Comparison of ENCODE assay signal across 37 cellular contexts in genomic region chr11:124409906-124410305, GRCh38. TPM values are rescaled to one million over a fixed set of nuclear protein-coding genes. Genes with fewer than 3 reads are reported as not detected.
"Had no signal": no experiment of that assay in that cellular context is flagged by ENCODE, and none has a peak within 500 bp of the region (broad histone marks: within the 10 kb centered on the region; RNA-seq: fewer than 3 reads in every experiment).

No MANE protein-coding gene starts in this region.

- DNase-seq: activated B cell treated with CpG ODN at 0.5 μM for 24 hours; activated CD4-positive, alpha-beta memory T cell treated with anti-CD3 and anti-CD28 coated beads for 36 hours; activated CD4-positive, alpha-beta T cell treated with anti-CD3 and anti-CD28 coated beads for 4 hours; activated CD4-positive, alpha-beta T cell treated with anti-CD3 and anti-CD28 coated beads, Interleukin-2, amount 10 ng/mL, durations not matched to agents 7 days and 5 days; activated CD4-positive, alpha-beta T cell treated with anti-CD3 and anti-CD28 coated beads, Interleukin-2, amount 50 U/mL, for 4 hours; activated CD4-positive, CD25-positive, alpha-beta regulatory T cell treated with anti-CD3 and anti-CD28 coated beads, Interleukin-2, amount 50 U/mL, for 72 hours; activated CD8-positive, alpha-beta memory T cell treated with anti-CD3 and anti-CD28 coated beads, Interleukin-2, amount 50 U/mL, for 4 hours; activated CD8-positive, alpha-beta T cell treated with anti-CD3 and anti-CD28 coated beads for 36 hours; activated effector memory CD4-positive, alpha-beta T cell treated with anti-CD3 and anti-CD28 coated beads, Interleukin-2, amount 50 U/mL, for 16 hours; activated gamma-delta T cell treated with Interleukin-2 at 50 U/mL for 16 hours; activated naive CD4-positive, alpha-beta T cell; activated naive CD4-positive, alpha-beta T cell treated with anti-CD3 and anti-CD28 coated beads for 36 hours; activated naive CD4-positive, alpha-beta T cell treated with anti-CD3 and anti-CD28 coated beads, Interleukin-2, amount 50 U/mL, for 16 hours; activated naive CD8-positive, alpha-beta T cell treated with anti-CD3 and anti-CD28 coated beads for 36 hours; activated T-cell treated with anti-CD3 and anti-CD28 coated beads for 4 hours; activated T-cell treated with anti-CD3 and anti-CD28 coated beads, Interleukin-2, amount 50 U/mL, for 1 hour; activated T-cell treated with anti-CD3 and anti-CD28 coated beads, Interleukin-2, amount 50 U/mL, for 4 hours; activated T-cell treated with anti-CD3 and anti-CD28 coated beads, Interleukin-2, amount 50 U/mL, for 72 hours; adrenal gland; amniotic stem cell; aorta; body of pancreas; brain microvascular endothelial cell; central memory CD4-positive, alpha-beta T cell; T-helper 2 cell; T-helper 9 cell had no signal

- H3K4me3 ChIP-seq: adrenal gland, body of pancreas, breast epithelium had no signal

- H3K27me3 ChIP-seq: body of pancreas, brain microvascular endothelial cell had no signal

- H3K27ac ChIP-seq: adrenal gland, body of pancreas, brain microvascular endothelial cell, breast epithelium, VCaP had no signal

- H3K4me3 Mint-ChIP-seq: activated B cell treated with CpG ODN at 0.5 μM for 24 hours; activated CD4-positive, alpha-beta memory T cell treated with anti-CD3 and anti-CD28 coated beads for 36 hours; activated CD4-positive, alpha-beta T cell treated with anti-CD3 and anti-CD28 coated beads, Interleukin-2, amount 10 ng/mL, durations not matched to agents 7 days and 5 days; activated CD8-positive, alpha-beta T cell treated with anti-CD3 and anti-CD28 coated beads for 36 hours; activated naive CD4-positive, alpha-beta T cell treated with anti-CD3 and anti-CD28 coated beads for 36 hours; activated naive CD8-positive, alpha-beta T cell treated with anti-CD3 and anti-CD28 coated beads for 36 hours; activated T-cell treated with anti-CD3 and anti-CD28 coated beads, Interleukin-2, amount 50 U/mL, for 4 hours; activated T-cell treated with anti-CD3 and anti-CD28 coated beads, Interleukin-2, amount 50 U/mL, for 72 hours; activated T-helper 1 cell treated with anti-CD3 and anti-CD28 coated beads, Interleukin-12 subunit alpha, Interleukin-12 subunit beta, Interleukin-2, Interleukin-4 antibody, amounts not matched to agents 30 ng/mL and 10 ng/mL and 1 ng/mL, durations not matched to agents 14 hours and 24 hours and 36 hours; activated T-helper 17 cell treated with anti-CD3 and anti-CD28 coated beads, Interleukin-2, amount 50 U/mL, for 72 hours; T-helper 1 cell treated with Interleukin-12 subunit alpha and Interleukin-12 subunit beta and Interleukin-4 antibody, amounts not matched to agents 30 μg/mL and 1 μg/mL, for 36 hours; T-helper 2 cell treated with Interferon-gamma antibody and Interleukin-4, amounts not matched to agents 5 μg/mL and 100 μg/mL, for 36 hours had no signal

- H3K9me3 Mint-ChIP-seq: activated B cell treated with CpG ODN at 0.5 μM for 24 hours; activated CD4-positive, alpha-beta memory T cell treated with anti-CD3 and anti-CD28 coated beads for 36 hours; activated CD4-positive, alpha-beta T cell treated with anti-CD3 and anti-CD28 coated beads, Interleukin-2, amount 10 ng/mL, durations not matched to agents 7 days and 5 days; activated CD8-positive, alpha-beta T cell treated with anti-CD3 and anti-CD28 coated beads for 36 hours; activated naive CD4-positive, alpha-beta T cell treated with anti-CD3 and anti-CD28 coated beads for 36 hours; activated naive CD4-positive, alpha-beta T cell treated with anti-CD3 and anti-CD28 coated beads, Interleukin-2, amount 50 U/mL, for 72 hours; activated naive CD8-positive, alpha-beta T cell treated with anti-CD3 and anti-CD28 coated beads for 36 hours; activated T-cell treated with anti-CD3 and anti-CD28 coated beads, Interleukin-2, amount 50 U/mL, for 4 hours; activated T-cell treated with anti-CD3 and anti-CD28 coated beads, Interleukin-2, amount 50 U/mL, for 72 hours; activated T-helper 1 cell treated with anti-CD3 and anti-CD28 coated beads, Interleukin-12 subunit alpha, Interleukin-12 subunit beta, Interleukin-2, Interleukin-4 antibody, amounts not matched to agents 30 ng/mL and 10 ng/mL and 1 ng/mL, durations not matched to agents 14 hours and 24 hours and 36 hours; activated T-helper 17 cell treated with anti-CD3 and anti-CD28 coated beads, Interleukin-2, amount 50 U/mL, for 72 hours; T-helper 1 cell treated with Interleukin-12 subunit alpha and Interleukin-12 subunit beta and Interleukin-4 antibody, amounts not matched to agents 30 μg/mL and 1 μg/mL, for 36 hours; T-helper 2 cell treated with Interferon-gamma antibody and Interleukin-4, amounts not matched to agents 5 μg/mL and 100 μg/mL, for 36 hours had no signal

- ATAC-seq: activated CD8-positive, alpha-beta T cell treated with anti-CD3 and anti-CD28 coated beads for 36 hours; activated naive CD4-positive, alpha-beta T cell treated with anti-CD3 and anti-CD28 coated beads, Interleukin-2, amount 50 U/mL, for 72 hours; activated T-cell treated with anti-CD3 and anti-CD28 coated beads, Interleukin-2, amount 50 U/mL, for 4 hours; activated T-cell treated with anti-CD3 and anti-CD28 coated beads, Interleukin-2, amount 50 U/mL, for 72 hours; activated T-helper 17 cell treated with anti-CD3 and anti-CD28 coated beads, Interleukin-2, amount 50 U/mL, for 72 hours; body of pancreas had no signal

- H3K4me1 ChIP-seq: adrenal gland, body of pancreas, breast epithelium had no signal

- H3K9me3 ChIP-seq: adrenal gland, body of pancreas, breast epithelium had no signal

- H3K36me3 ChIP-seq: adrenal gland, brain microvascular endothelial cell, breast epithelium had no signal

- H3K4me1 Mint-ChIP-seq: activated CD4-positive, alpha-beta T cell treated with anti-CD3 and anti-CD28 coated beads, Interleukin-2, amount 10 ng/mL, durations not matched to agents 7 days and 5 days; activated naive CD8-positive, alpha-beta T cell treated with anti-CD3 and anti-CD28 coated beads for 36 hours; activated T-helper 17 cell treated with anti-CD3 and anti-CD28 coated beads, Interleukin-2, amount 50 U/mL, for 72 hours had no signal

- H3K27ac Mint-ChIP-seq: activated B cell treated with CpG ODN at 0.5 μM for 24 hours; activated CD4-positive, alpha-beta memory T cell treated with anti-CD3 and anti-CD28 coated beads for 36 hours; activated CD4-positive, alpha-beta T cell treated with anti-CD3 and anti-CD28 coated beads, Interleukin-2, amount 10 ng/mL, durations not matched to agents 7 days and 5 days; activated CD8-positive, alpha-beta T cell treated with anti-CD3 and anti-CD28 coated beads for 36 hours; activated naive CD4-positive, alpha-beta T cell treated with anti-CD3 and anti-CD28 coated beads for 36 hours; activated naive CD4-positive, alpha-beta T cell treated with anti-CD3 and anti-CD28 coated beads, Interleukin-2, amount 50 U/mL, for 72 hours; activated naive CD8-positive, alpha-beta T cell treated with anti-CD3 and anti-CD28 coated beads for 36 hours; activated T-cell treated with anti-CD3 and anti-CD28 coated beads, Interleukin-2, amount 50 U/mL, for 72 hours; activated T-helper 1 cell treated with anti-CD3 and anti-CD28 coated beads, Interleukin-12 subunit alpha, Interleukin-12 subunit beta, Interleukin-2, Interleukin-4 antibody, amounts not matched to agents 30 ng/mL and 10 ng/mL and 1 ng/mL, durations not matched to agents 14 hours and 24 hours and 36 hours; activated T-helper 17 cell treated with anti-CD3 and anti-CD28 coated beads, Interleukin-2, amount 50 U/mL, for 72 hours; T-helper 1 cell treated with Interleukin-12 subunit alpha and Interleukin-12 subunit beta and Interleukin-4 antibody, amounts not matched to agents 30 μg/mL and 1 μg/mL, for 36 hours; T-helper 2 cell treated with Interferon-gamma antibody and Interleukin-4, amounts not matched to agents 5 μg/mL and 100 μg/mL, for 36 hours had no signal

- H3K36me3 Mint-ChIP-seq: activated CD4-positive, alpha-beta memory T cell treated with anti-CD3 and anti-CD28 coated beads for 36 hours; activated naive CD4-positive, alpha-beta T cell treated with anti-CD3 and anti-CD28 coated beads, Interleukin-2, amount 50 U/mL, for 72 hours; activated naive CD8-positive, alpha-beta T cell treated with anti-CD3 and anti-CD28 coated beads for 36 hours had no signal

RNA-seq across cellular contexts. Expression of gene OR8B3, which starts 11.1 kb away (rescaled TPM):
- total RNA-seq: activated B cell treated with CpG ODN at 0.5 μM for 24 hours; activated CD4-positive, alpha-beta memory T cell treated with anti-CD3 and anti-CD28 coated beads for 36 hours; activated CD4-positive, alpha-beta T cell treated with anti-CD3 and anti-CD28 coated beads, Interleukin-2, amount 10 ng/mL, durations not matched to agents 7 days and 5 days; activated CD8-positive, alpha-beta memory T cell treated with anti-CD3 and anti-CD28 coated beads for 36 hours; activated CD8-positive, alpha-beta T cell treated with anti-CD3 and anti-CD28 coated beads for 36 hours; activated naive CD4-positive, alpha-beta T cell treated with anti-CD3 and anti-CD28 coated beads for 36 hours; activated naive CD4-positive, alpha-beta T cell treated with anti-CD3 and anti-CD28 coated beads, Interleukin-2, amount 50 U/mL, for 72 hours; activated naive CD8-positive, alpha-beta T cell treated with anti-CD3 and anti-CD28 coated beads for 36 hours; activated T-cell treated with anti-CD3 and anti-CD28 coated beads, Interleukin-2, amount 50 U/mL, for 4 hours; activated T-cell treated with anti-CD3 and anti-CD28 coated beads, Interleukin-2, amount 50 U/mL, for 72 hours; activated T-helper 1 cell treated with anti-CD3 and anti-CD28 coated beads, Interleukin-12 subunit alpha, Interleukin-12 subunit beta, Interleukin-2, Interleukin-4 antibody, amounts not matched to agents 30 ng/mL and 10 ng/mL and 1 ng/mL, durations not matched to agents 14 hours and 24 hours and 36 hours; activated T-helper 17 cell treated with anti-CD3 and anti-CD28 coated beads, Interleukin-2, amount 50 U/mL, for 72 hours; adrenal gland; aorta; astrocyte; body of pancreas; breast epithelium; cardiac septum; cerebellum had no signal
- polyA plus RNA-seq: adrenal gland, aorta had no signal

RNA-seq across cellular contexts. Expression of gene OR8B4, which starts 14.8 kb away (rescaled TPM):
- total RNA-seq: activated B cell treated with CpG ODN at 0.5 μM for 24 hours; activated CD4-positive, alpha-beta memory T cell treated with anti-CD3 and anti-CD28 coated beads for 36 hours; activated CD4-positive, alpha-beta T cell treated with anti-CD3 and anti-CD28 coated beads, Interleukin-2, amount 10 ng/mL, durations not matched to agents 7 days and 5 days; activated CD8-positive, alpha-beta memory T cell treated with anti-CD3 and anti-CD28 coated beads for 36 hours; activated CD8-positive, alpha-beta T cell treated with anti-CD3 and anti-CD28 coated beads for 36 hours; activated naive CD4-positive, alpha-beta T cell treated with anti-CD3 and anti-CD28 coated beads for 36 hours; activated naive CD4-positive, alpha-beta T cell treated with anti-CD3 and anti-CD28 coated beads, Interleukin-2, amount 50 U/mL, for 72 hours; activated naive CD8-positive, alpha-beta T cell treated with anti-CD3 and anti-CD28 coated beads for 36 hours; activated T-cell treated with anti-CD3 and anti-CD28 coated beads, Interleukin-2, amount 50 U/mL, for 4 hours; activated T-cell treated with anti-CD3 and anti-CD28 coated beads, Interleukin-2, amount 50 U/mL, for 72 hours; activated T-helper 1 cell treated with anti-CD3 and anti-CD28 coated beads, Interleukin-12 subunit alpha, Interleukin-12 subunit beta, Interleukin-2, Interleukin-4 antibody, amounts not matched to agents 30 ng/mL and 10 ng/mL and 1 ng/mL, durations not matched to agents 14 hours and 24 hours and 36 hours; activated T-helper 17 cell treated with anti-CD3 and anti-CD28 coated beads, Interleukin-2, amount 50 U/mL, for 72 hours; adrenal gland; aorta; astrocyte; body of pancreas; breast epithelium; cardiac septum; cerebellum had no signal
- polyA plus RNA-seq: adrenal gland, aorta had no signal

RNA-seq across cellular contexts. Expression of gene OR8B2, which starts 25.6 kb away (rescaled TPM):
- total RNA-seq: activated B cell treated with CpG ODN at 0.5 μM for 24 hours; activated CD4-positive, alpha-beta memory T cell treated with anti-CD3 and anti-CD28 coated beads for 36 hours; activated CD4-positive, alpha-beta T cell treated with anti-CD3 and anti-CD28 coated beads, Interleukin-2, amount 10 ng/mL, durations not matched to agents 7 days and 5 days; activated CD8-positive, alpha-beta memory T cell treated with anti-CD3 and anti-CD28 coated beads for 36 hours; activated CD8-positive, alpha-beta T cell treated with anti-CD3 and anti-CD28 coated beads for 36 hours; activated naive CD4-positive, alpha-beta T cell treated with anti-CD3 and anti-CD28 coated beads for 36 hours; activated naive CD4-positive, alpha-beta T cell treated with anti-CD3 and anti-CD28 coated beads, Interleukin-2, amount 50 U/mL, for 72 hours; activated naive CD8-positive, alpha-beta T cell treated with anti-CD3 and anti-CD28 coated beads for 36 hours; activated T-cell treated with anti-CD3 and anti-CD28 coated beads, Interleukin-2, amount 50 U/mL, for 4 hours; activated T-cell treated with anti-CD3 and anti-CD28 coated beads, Interleukin-2, amount 50 U/mL, for 72 hours; activated T-helper 1 cell treated with anti-CD3 and anti-CD28 coated beads, Interleukin-12 subunit alpha, Interleukin-12 subunit beta, Interleukin-2, Interleukin-4 antibody, amounts not matched to agents 30 ng/mL and 10 ng/mL and 1 ng/mL, durations not matched to agents 14 hours and 24 hours and 36 hours; activated T-helper 17 cell treated with anti-CD3 and anti-CD28 coated beads, Interleukin-2, amount 50 U/mL, for 72 hours; adrenal gland; aorta; astrocyte; body of pancreas; breast epithelium; cardiac septum; cerebellum had no signal
- polyA plus RNA-seq: adrenal gland, aorta had no signal

RNA-seq across cellular contexts. Expression of gene OR8B8, which starts 35.6 kb away (rescaled TPM):
- total RNA-seq: activated B cell treated with CpG ODN at 0.5 μM for 24 hours; activated CD4-positive, alpha-beta memory T cell treated with anti-CD3 and anti-CD28 coated beads for 36 hours; activated CD4-positive, alpha-beta T cell treated with anti-CD3 and anti-CD28 coated beads, Interleukin-2, amount 10 ng/mL, durations not matched to agents 7 days and 5 days; activated CD8-positive, alpha-beta memory T cell treated with anti-CD3 and anti-CD28 coated beads for 36 hours; activated CD8-positive, alpha-beta T cell treated with anti-CD3 and anti-CD28 coated beads for 36 hours; activated naive CD4-positive, alpha-beta T cell treated with anti-CD3 and anti-CD28 coated beads for 36 hours; activated naive CD4-positive, alpha-beta T cell treated with anti-CD3 and anti-CD28 coated beads, Interleukin-2, amount 50 U/mL, for 72 hours; activated naive CD8-positive, alpha-beta T cell treated with anti-CD3 and anti-CD28 coated beads for 36 hours; activated T-cell treated with anti-CD3 and anti-CD28 coated beads, Interleukin-2, amount 50 U/mL, for 4 hours; activated T-cell treated with anti-CD3 and anti-CD28 coated beads, Interleukin-2, amount 50 U/mL, for 72 hours; activated T-helper 1 cell treated with anti-CD3 and anti-CD28 coated beads, Interleukin-12 subunit alpha, Interleukin-12 subunit beta, Interleukin-2, Interleukin-4 antibody, amounts not matched to agents 30 ng/mL and 10 ng/mL and 1 ng/mL, durations not matched to agents 14 hours and 24 hours and 36 hours; activated T-helper 17 cell treated with anti-CD3 and anti-CD28 coated beads, Interleukin-2, amount 50 U/mL, for 72 hours; adrenal gland; aorta; astrocyte; body of pancreas; breast epithelium; cardiac septum; cerebellum had no signal
- polyA plus RNA-seq: adrenal gland, aorta had no signal
